8 cellular contexts compared by ENCODE assay signal in genomic region chr12:121443193-121443829, GRCh38. TPM values are rescaled to one million over a fixed set of nuclear protein-coding genes. Genes with fewer than 3 reads are reported as not detected.
DNase-seq lines count a peak whose midpoint lies in the region; ATAC-seq lines count a peak whose summit lies in the region.

No MANE protein-coding gene starts in this region.

- DNase-seq in CD4-positive, alpha-beta memory T cell, result peak; percentile 44 to 60 (median 50)
- DNase-seq in NOMO-1 treated with DMSO at 0.1 percent for 48 hours (lab: John Stamatoyannopoulos, UW; ENCODE audit: unreplicated experiment), result peak; percentile 24
- peak; percentile 78 for DNase-seq in activated T-cell treated with anti-CD3 and anti-CD28 coated beads, Interleukin-2, amount 50 U/mL, for 1 hour
- DNase-seq in naive B cell, result peak; percentile 51
- peak; percentile 48 for DNase-seq in stimulated activated CD8-positive, alpha-beta memory T cell treated with anti-CD3 and anti-CD28 coated beads, Interleukin-7, amount 100 ng/mL, for 24 hours (ENCODE audit: low read depth)

- H3K4me3 ChIP-seq in CD4-positive, alpha-beta memory T cell (ENCODE audit: low read length in 2 of 2), result no peak overlapping the region

- POLR2A ChIA-PET in CD4-positive, alpha-beta memory T cell (lab: Charles Lee; ENCODE audit: partially characterized antibody), result interaction anchor here (0.7 to 1.5 kb wide), 3 partner anchors 24 to 42 kb away, joined by 3 to 6 read pairs (median 5); no protein-coding TSS in a partner anchor

- H3K9me3 Mint-ChIP-seq in CD4-positive, alpha-beta memory T cell, result no peaks in the 10 kb centered on the region
- H3K9me3 Mint-ChIP-seq in naive B cell, result no peaks in the 10 kb centered on the region

- H3K9me3 ChIP-seq in CD4-positive, alpha-beta memory T cell (ENCODE audit: control insufficient read depth in 1 of 2, low read length in 2 of 2), result no peaks in the 10 kb centered on the region

- CTCF ChIA-PET in CD4-positive, alpha-beta memory T cell (lab: Charles Lee; ENCODE audit: partially characterized antibody), result interaction anchor here (0.6 to 5.6 kb wide), 34 partner anchors 11 to 663 kb away, joined by 3 to 93 read pairs (median 6); partner anchors contain the start of genes RNF34 and TMEM120B

- intact Hi-C loops in CD4-positive, alpha-beta memory T cell (cut with micrococcal nuclease), result loop anchor here (1.0 kb wide), 1 partner anchor 109 kb away; no protein-coding TSS in a partner anchor

- H3K27ac ChIP-seq in CD4-positive, alpha-beta memory T cell (ENCODE audit: low read depth, low read length), result no peak overlapping the region

- H3K27me3 Mint-ChIP-seq in CD4-positive, alpha-beta memory T cell, result no peaks in the 10 kb centered on the region
- no peaks in the 10 kb centered on the region for H3K27me3 Mint-ChIP-seq in naive B cell

- peak; percentile 42 for ATAC-seq in HG02759 (IDR thresholded peaks at IDR 0.05; ENCODE audit: unreplicated experiment)
- ATAC-seq in esophagus mucosa, result peak; percentile 86
- peak; percentile 75 to 81 for ATAC-seq in naive B cell (ENCODE audit: low read depth in 2 of 2)
- no peak for ATAC-seq in GM18520 (IDR thresholded peaks at IDR 0.05; ENCODE audit: unreplicated experiment)

- H3K4me1 Mint-ChIP-seq in CD4-positive, alpha-beta memory T cell, result peaks cover 0 to 5% (median 3%) of the 10 kb centered on the region in 4 donors
- peaks cover 6 to 14% (median 13%) of the 10 kb centered on the region in 3 donors for H3K4me1 Mint-ChIP-seq in naive B cell

- H3K4me1 ChIP-seq in CD4-positive, alpha-beta memory T cell (ENCODE audit: insufficient read depth, low read length), result no peaks in the 10 kb centered on the region

- H3K36me3 Mint-ChIP-seq in CD4-positive, alpha-beta memory T cell, result peaks cover 18 to 50% of the 10 kb centered on the region in 2 donors
- H3K36me3 Mint-ChIP-seq in naive B cell, result peaks cover 0 to 4% of the 10 kb centered on the region in 2 donors

- H3K4me3 Mint-ChIP-seq in CD4-positive, alpha-beta memory T cell, result no peak overlapping the region
- H3K4me3 Mint-ChIP-seq in naive B cell, result peak overlapping the region in 1 of 8 donors; percentile 33

- peak overlapping the region in 4 of 7 donors; percentile 42 to 87 (median 68) for H3K27ac Mint-ChIP-seq in CD4-positive, alpha-beta memory T cell
- peak overlapping the region in 4 of 6 donors; percentile 12 to 85 (median 57) for H3K27ac Mint-ChIP-seq in naive B cell

- no peaks in the 10 kb centered on the region for H3K27me3 ChIP-seq in CD4-positive, alpha-beta memory T cell (ENCODE audit: insufficient read depth, low read length)

- peaks cover 52% of the 10 kb centered on the region for H3K36me3 ChIP-seq in CD4-positive, alpha-beta memory T cell (ENCODE audit: insufficient read depth, low read length)

RNA-seq across cellular contexts. Expression of gene RNF34, which starts 43.4 kb away (rescaled TPM):
- total RNA-seq in CD4-positive, alpha-beta memory T cell, result 10 to 100 TPM; 88.6 to 95.3 TPM
- polyA plus RNA-seq in CD4-positive, alpha-beta memory T cell, result 10 to 100 TPM; 61.3 to 84.7 TPM
- 25.5 TPM for total RNA-seq in esophagus mucosa
- 10 to 100 TPM; 25.3 to 47.8 (median 36.3) TPM for polyA plus RNA-seq in naive B cell (ENCODE audit: low read depth in 6 of 6)

Comparison
In these comparisons a context has a peak if more than half of its experiments do, and no peak if none do; other contexts are left out.
1. DNase-seq: peak in every context shown above with its lines; median percentile 78 in activated T-cell treated with anti-CD3 and anti-CD28 coated beads, Interleukin-2, amount 50 U/mL, for 1 hour; 51 in naive B cell; 50 in CD4-positive, alpha-beta memory T cell; 48 in stimulated activated CD8-positive, alpha-beta memory T cell treated with anti-CD3 and anti-CD28 coated beads, Interleukin-7, amount 100 ng/mL, for 24 hours; 24 in NOMO-1 treated with DMSO at 0.1 percent for 48 hours.